16 cellular contexts compared by ENCODE assay signal in genomic region chr4:108080752-108081151, GRCh38.
DNase-seq lines count a peak whose midpoint lies in the region; ATAC-seq, FAIRE-seq and TF ChIP-seq lines count a peak whose summit lies in the region.
"Had no signal": no experiment of that assay in that cellular context is flagged by ENCODE, and none has a peak within 500 bp of the region (broad histone marks: within the 10 kb centered on the region; RNA-seq: fewer than 3 reads in every experiment).

No MANE protein-coding gene starts in this region.

- peaks cover 36% of the 10 kb centered on the region for H3K27me3 Mint-ChIP-seq in Calu3 (ENCODE audit: unreplicated experiment)

- intact Hi-C loops in Calu3 (cut with micrococcal nuclease; ENCODE audit: unreplicated experiment), result no loop called here

- ATAC-seq in HG02840 (IDR thresholded peaks at IDR 0.05; ENCODE audit: low FRiP score, unreplicated experiment), result no peak
- no peak for ATAC-seq in GM18868 (IDR thresholded peaks at IDR 0.05; ENCODE audit: unreplicated experiment)

- H3K36me3 ChIP-seq in bronchial epithelial cell (ENCODE audit: control insufficient read depth, insufficient read depth, low read length), result no peaks in the 10 kb centered on the region
- H3K36me3 ChIP-seq: esophagus squamous epithelium, stomach had no signal

- no TSS peak for BruUV-seq in Calu3 (replicated peaks; lab: Mats Ljungman, UMichigan)

- no peaks in the 10 kb centered on the region for H3K27me3 ChIP-seq in bronchial epithelial cell (ENCODE audit: control insufficient read depth, insufficient read depth, low read length)
- H3K27me3 ChIP-seq: BLaER1, esophagus squamous epithelium, hepatocyte, stomach had no signal

- H3K4me3 Mint-ChIP-seq in Calu3 (ENCODE audit: low read depth, unreplicated experiment), result no peak overlapping the region
- H3K4me3 Mint-ChIP-seq: IgD-negative memory B cell had no signal

- DNase-seq in activated CD4-positive, alpha-beta T cell treated with anti-CD3 and anti-CD28 coated beads for 1 hour, result peak; percentile 34
- DNase-seq in activated T-cell treated with anti-CD3 and anti-CD28 coated beads for 48 hours (ENCODE audit: low read depth), result peak; percentile 30
- DNase-seq in bronchial epithelial cell (ENCODE audit: low read depth), result no peak
- peak; percentile 17 to 23 for DNase-seq in stimulated activated CD8-positive, alpha-beta memory T cell treated with anti-CD3 and anti-CD28 coated beads, Interleukin-7, amount 100 ng/mL, for 4 hours (ENCODE audit: low read depth in 2 of 2)
- no peak for DNase-seq in A172 (ENCODE audit: low spot score)
- DNase-seq in Calu3, result no peak
- DNase-seq: esophagus squamous epithelium, NCI-H1436, NCI-H526, stomach had no signal

- no peak overlapping the region for H3K4me3 ChIP-seq in bronchial epithelial cell (ENCODE audit: low read depth, low read length)
- H3K4me3 ChIP-seq: BLaER1, coronary artery, esophagus squamous epithelium, hepatocyte, stomach had no signal

- H3K4me1 Mint-ChIP-seq in Calu3 (ENCODE audit: low read depth, unreplicated experiment), result no peaks in the 10 kb centered on the region
- H3K4me1 Mint-ChIP-seq: IgD-negative memory B cell had no signal

- no peaks in the 10 kb centered on the region for H3K9me3 Mint-ChIP-seq in Calu3 (ENCODE audit: low read depth, unreplicated experiment)
- H3K9me3 Mint-ChIP-seq: IgD-negative memory B cell had no signal

- CTCF ChIA-PET in Calu3 (lab: Charles Lee), result interaction anchor here (0.6 kb wide), 1 partner anchor 1394 kb away, joined by 5 read pairs; no protein-coding TSS in a partner anchor

- peak; percentile 84 for FAIRE-seq in bronchial epithelial cell (lab: Jason Lieb, UNC)

- H3K36me3 Mint-ChIP-seq in Calu3 (ENCODE audit: insufficient read depth, unreplicated experiment), result no peaks in the 10 kb centered on the region
- H3K36me3 Mint-ChIP-seq: IgD-negative memory B cell had no signal

- H3K27ac Mint-ChIP-seq in Calu3 (ENCODE audit: unreplicated experiment), result no peak overlapping the region

- TF ChIP-seq CTCF in bronchial epithelial cell (IDR thresholded peaks at IDR 0.05; ENCODE audit: insufficient read depth, low read length, severe bottlenecking), result no peak
- no peak for TF ChIP-seq CTCF in Calu3 (IDR thresholded peaks at IDR 0.05; ENCODE audit: unreplicated experiment)

Comparison
In these comparisons a context has a peak if more than half of its experiments do, and no peak if none do; other contexts are left out.
1. DNase-seq: peak in activated CD4-positive, alpha-beta T cell treated with anti-CD3 and anti-CD28 coated beads for 1 hour (single experiment), activated T-cell treated with anti-CD3 and anti-CD28 coated beads for 48 hours (single experiment) and stimulated activated CD8-positive, alpha-beta memory T cell treated with anti-CD3 and anti-CD28 coated beads, Interleukin-7, amount 100 ng/mL, for 4 hours (2 of 2); none in bronchial epithelial cell (single experiment), A172 (single experiment) and Calu3 (single experiment).